26 cellular contexts compared by ENCODE assay signal in the genomic region with DNA sequence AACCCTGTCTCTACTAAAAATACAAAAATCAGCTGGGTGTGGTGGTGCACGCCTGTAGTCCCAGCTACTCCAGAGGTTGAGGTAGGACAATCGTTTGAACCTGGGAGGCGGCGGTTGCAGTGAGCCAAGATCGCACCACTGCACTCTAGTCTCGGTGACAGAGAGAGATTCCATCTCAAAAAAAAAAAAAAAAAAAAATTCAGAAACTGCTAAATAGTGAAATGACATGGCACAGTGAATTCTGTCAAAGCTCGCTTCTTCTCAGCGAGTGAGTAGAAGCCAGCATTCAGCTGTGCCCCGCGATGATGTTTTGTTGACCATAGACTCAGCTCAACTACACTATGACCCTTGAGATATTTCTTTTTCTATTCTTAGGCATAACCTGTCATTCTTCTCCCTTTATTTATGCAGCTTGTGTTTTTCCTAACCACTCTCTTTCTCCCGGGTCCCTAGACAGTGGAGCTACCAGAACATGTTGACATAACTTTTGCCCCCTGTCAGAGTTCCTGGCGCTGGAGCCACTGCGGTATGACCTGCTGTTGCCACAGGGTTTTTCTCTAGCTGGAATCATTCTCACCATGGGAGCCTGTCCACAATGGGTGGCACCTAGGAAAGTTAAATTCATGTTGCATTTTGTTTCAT. TPM values are rescaled to one million over a fixed set of nuclear protein-coding genes. Genes with fewer than 3 reads are reported as not detected.
A peak's percentile ranks its signal among the peaks of the same experiment; 100 is the strongest.
DNase-seq lines count a peak whose midpoint lies in the region; ATAC-seq and TF ChIP-seq lines count a peak whose summit lies in the region.
"Had no signal": no experiment of that assay in that cellular context is flagged by ENCODE, and none has a peak within 500 bp of the region (broad histone marks: within the 10 kb centered on the region; RNA-seq: fewer than 3 reads in every experiment).

No MANE protein-coding gene starts in this region.

- H3K4me3 Mint-ChIP-seq in natural killer cell (no peak overlapping the region), chondrocyte (ENCODE audit: unreplicated experiment) (no peak overlapping the region), nephron (no peak overlapping the region), type B pancreatic cell (peak overlapping the region; percentile 55)
- H3K4me3 Mint-ChIP-seq in natural killer cell treated with Interleukin-12 subunit alpha and Interleukin-12 subunit beta and Interleukin-15 and Interleukin-18, amount 100 ng/mL, for 72 hours: no peak overlapping the region
- H3K4me3 Mint-ChIP-seq: activated B cell treated with CpG ODN at 0.5 μM for 24 hours; activated CD8-positive, alpha-beta memory T cell treated with anti-CD3 and anti-CD28 coated beads, Interleukin-2, amount 10 ng/mL, durations not matched to agents 7 days and 5 days; stimulated activated naive CD8-positive, alpha-beta T cell treated with anti-CD3 and anti-CD28 coated beads, Interleukin-15, amount 100 ng/mL, for 72 hours had no signal

- H3K36me3 Mint-ChIP-seq in natural killer cell: no peaks in the 10 kb centered on the region
- H3K36me3 Mint-ChIP-seq in natural killer cell treated with Interleukin-12 subunit alpha and Interleukin-12 subunit beta and Interleukin-15 and Interleukin-18, amount 100 ng/mL, for 72 hours: no peaks in the 10 kb centered on the region
- H3K36me3 Mint-ChIP-seq in chondrocyte (ENCODE audit: low read depth): no peaks in the 10 kb centered on the region
- no peaks in the 10 kb centered on the region for H3K36me3 Mint-ChIP-seq in nephron (ENCODE audit: low read depth)
- no peaks in the 10 kb centered on the region for H3K36me3 Mint-ChIP-seq in type B pancreatic cell

- no peak overlapping the region for H3K4me3 ChIP-seq in upper lobe of right lung
- H3K4me3 ChIP-seq in foreskin fibroblast (ENCODE audit: low read depth in 1 of 2, low read length in 2 of 2): no peak overlapping the region
- H3K4me3 ChIP-seq: HAP-1, psoas muscle, tibial artery had no signal

- no peak for ATAC-seq in natural killer cell
- ATAC-seq in natural killer cell treated with Interleukin-12 subunit alpha and Interleukin-12 subunit beta and Interleukin-15 and Interleukin-18, amount 100 ng/mL, for 72 hours: no peak
- no peak for ATAC-seq in upper lobe of right lung
- ATAC-seq: activated CD8-positive, alpha-beta memory T cell treated with anti-CD3 and anti-CD28 coated beads, Interleukin-2, amount 10 ng/mL, durations not matched to agents 7 days and 5 days; psoas muscle; stimulated activated naive CD8-positive, alpha-beta T cell treated with anti-CD3 and anti-CD28 coated beads, Interleukin-15, amount 100 ng/mL, for 72 hours had no signal

- TF ChIP-seq CTCF in natural killer cell (IDR thresholded peaks at IDR 0.05): no peak
- no peak for TF ChIP-seq CTCF in chondrocyte (IDR thresholded peaks at IDR 0.05)
- TF ChIP-seq CTCF in nephron (IDR thresholded peaks at IDR 0.05; ENCODE audit: unreplicated experiment in 3 of 3): no peak
- no peak for TF ChIP-seq CTCF in type B pancreatic cell (conservative IDR thresholded peaks at IDR 0.05)
- no peak for TF ChIP-seq CTCF in upper lobe of right lung (IDR thresholded peaks at IDR 0.05)
- no peak for TF ChIP-seq CTCF in foreskin fibroblast (IDR thresholded peaks at IDR 0.05; ENCODE audit: low read depth, low read length)

- H3K27ac Mint-ChIP-seq in natural killer cell (peak overlapping the region; percentile 71 to 73), chondrocyte (ENCODE audit: unreplicated experiment) (peak overlapping the region; percentile 90), nephron (peak overlapping the region in 2 of 3 experiments; percentile 21 to 64), type B pancreatic cell (no peak overlapping the region)
- peak overlapping the region in 1 of 2 donors; percentile 63 for H3K27ac Mint-ChIP-seq in natural killer cell treated with Interleukin-12 subunit alpha and Interleukin-12 subunit beta and Interleukin-15 and Interleukin-18, amount 100 ng/mL, for 72 hours
- H3K27ac Mint-ChIP-seq: activated B cell treated with CpG ODN at 0.5 μM for 24 hours had no signal

- no peaks in the 10 kb centered on the region for H3K27me3 ChIP-seq in upper lobe of right lung
- H3K27me3 ChIP-seq: tibial artery had no signal

- intact Hi-C loops in natural killer cell (cut with micrococcal nuclease): no loop called here
- intact Hi-C loops in upper lobe of right lung (cut with DNase I): no loop called here

- no peak overlapping the region for H3K27ac ChIP-seq in upper lobe of right lung
- H3K27ac ChIP-seq: psoas muscle, tibial artery had no signal

- DNase-seq in natural killer cell (no peak), chondrocyte (ENCODE audit: low spot score) (no peak), type B pancreatic cell (ENCODE audit: extremely low spot score, unreplicated experiment) (no peak), upper lobe of right lung (no peak), NCI-H2107 treated with DMSO at 0.1 percent for 48 hours (lab: John Stamatoyannopoulos, UW; ENCODE audit: unreplicated experiment) (no peak), foreskin fibroblast (no peak)
- DNase-seq in natural killer cell treated with Interleukin-12 subunit alpha and Interleukin-12 subunit beta and Interleukin-15 and Interleukin-18, amount 100 ng/mL, for 72 hours (ENCODE audit: low spot score): no peak
- DNase-seq: activated B cell treated with CpG ODN at 0.5 μM for 24 hours; activated CD4-positive, alpha-beta T cell treated with anti-CD3 and anti-CD28 coated beads, Interleukin-2, amount 50 U/mL, for 1 hour; activated CD8-positive, alpha-beta memory T cell treated with anti-CD3 and anti-CD28 coated beads, Interleukin-2, amount 10 ng/mL, durations not matched to agents 7 days and 5 days; activated naive CD4-positive, alpha-beta T cell treated with anti-CD3 and anti-CD28 coated beads, Interleukin-2, amount 50 U/mL, for 16 hours; central memory CD4-positive, alpha-beta T cell; COR-L47; DMS79; GDM1; NCI-H1105 treated with DMSO at 0.1 percent for 48 hours; NCI-H2029; NCI-H226; NCI-H69; psoas muscle; SIG-M5; stimulated activated naive CD8-positive, alpha-beta T cell treated with anti-CD3 and anti-CD28 coated beads, Interleukin-15, amount 100 ng/mL, for 72 hours; SW 1271; tibial artery had no signal

- H3K27me3 Mint-ChIP-seq in natural killer cell (ENCODE audit: low read depth in 2 of 2) (no peaks in the 10 kb centered on the region), chondrocyte (ENCODE audit: low read depth) (no peaks in the 10 kb centered on the region), nephron (ENCODE audit: low read depth) (peaks cover 4% of the 10 kb centered on the region), type B pancreatic cell (no peaks in the 10 kb centered on the region)
- H3K27me3 Mint-ChIP-seq in natural killer cell treated with Interleukin-12 subunit alpha and Interleukin-12 subunit beta and Interleukin-15 and Interleukin-18, amount 100 ng/mL, for 72 hours: no peaks in the 10 kb centered on the region
- H3K27me3 Mint-ChIP-seq: activated CD8-positive, alpha-beta memory T cell treated with anti-CD3 and anti-CD28 coated beads, Interleukin-2, amount 10 ng/mL, durations not matched to agents 7 days and 5 days; stimulated activated naive CD8-positive, alpha-beta T cell treated with anti-CD3 and anti-CD28 coated beads, Interleukin-15, amount 100 ng/mL, for 72 hours had no signal

- H3K9me3 ChIP-seq in upper lobe of right lung: no peaks in the 10 kb centered on the region
- H3K9me3 ChIP-seq: HAP-1, psoas muscle, tibial artery had no signal

- H3K36me3 ChIP-seq in upper lobe of right lung: no peaks in the 10 kb centered on the region
- H3K36me3 ChIP-seq: HAP-1, tibial artery had no signal

- H3K4me1 Mint-ChIP-seq in natural killer cell (peaks cover 47 to 70% of the 10 kb centered on the region in 2 donors), chondrocyte (ENCODE audit: low read depth) (peaks cover 38% of the 10 kb centered on the region), nephron (peaks cover 27% of the 10 kb centered on the region), type B pancreatic cell (ENCODE audit: unreplicated experiment) (peaks cover 45% of the 10 kb centered on the region)
- peaks cover 39 to 48% of the 10 kb centered on the region in 2 donors for H3K4me1 Mint-ChIP-seq in natural killer cell treated with Interleukin-12 subunit alpha and Interleukin-12 subunit beta and Interleukin-15 and Interleukin-18, amount 100 ng/mL, for 72 hours (ENCODE audit: low read depth in 2 of 2)

- H3K4me1 ChIP-seq in upper lobe of right lung: no peaks in the 10 kb centered on the region
- H3K4me1 ChIP-seq: psoas muscle, tibial artery had no signal

- H3K9me3 Mint-ChIP-seq in natural killer cell: no peaks in the 10 kb centered on the region
- H3K9me3 Mint-ChIP-seq in natural killer cell treated with Interleukin-12 subunit alpha and Interleukin-12 subunit beta and Interleukin-15 and Interleukin-18, amount 100 ng/mL, for 72 hours: no peaks in the 10 kb centered on the region
- H3K9me3 Mint-ChIP-seq in chondrocyte (ENCODE audit: low read depth): no peaks in the 10 kb centered on the region
- no peaks in the 10 kb centered on the region for H3K9me3 Mint-ChIP-seq in nephron
- no peaks in the 10 kb centered on the region for H3K9me3 Mint-ChIP-seq in type B pancreatic cell
- H3K9me3 Mint-ChIP-seq: activated B cell treated with CpG ODN at 0.5 μM for 24 hours; stimulated activated naive CD8-positive, alpha-beta T cell treated with anti-CD3 and anti-CD28 coated beads, Interleukin-15, amount 100 ng/mL, for 72 hours had no signal

RNA-seq across cellular contexts. Expression of gene IQGAP2, which starts 13.5 kb away (rescaled TPM):
- 100 to 1,000 TPM; 172 to 218 (median 207) TPM for total RNA-seq in natural killer cell
- 100 to 1,000 TPM; 104 to 111 TPM for total RNA-seq in natural killer cell treated with Interleukin-12 subunit alpha and Interleukin-12 subunit beta and Interleukin-15 and Interleukin-18, amount 100 ng/mL, for 72 hours
- total RNA-seq in chondrocyte: 2.9 to 10.2 TPM (median 3.0 TPM) in 3 replicates
- 20.2 and 24.7 TPM in 2 replicates for total RNA-seq in type B pancreatic cell (ENCODE audit: low replicate concordance)
- 31.0 TPM for total RNA-seq in upper lobe of right lung
